Comparison of ENCODE assay signal across 8 cellular contexts in genomic region chr9:126411225-126411947, GRCh38.
DNase-seq lines count a peak whose midpoint lies in the region; ATAC-seq lines count a peak whose summit lies in the region.

No MANE protein-coding gene starts in this region.

- peaks cover 27% of the 10 kb centered on the region for H3K4me1 Mint-ChIP-seq in activated CD4-positive, alpha-beta memory T cell treated with anti-CD3 and anti-CD28 coated beads for 36 hours (ENCODE audit: low read depth)

- H3K9me3 Mint-ChIP-seq in activated CD4-positive, alpha-beta memory T cell treated with anti-CD3 and anti-CD28 coated beads for 36 hours, result no peaks in the 10 kb centered on the region

- no peaks in the 10 kb centered on the region for H3K27me3 Mint-ChIP-seq in activated CD4-positive, alpha-beta memory T cell treated with anti-CD3 and anti-CD28 coated beads for 36 hours

- DNase-seq in stimulated activated CD4-positive, alpha-beta T cell treated with anti-CD3 and anti-CD28 coated beads, Interleukin-15, amount 100 ng/mL, for 24 hours, result peak; percentile 36
- DNase-seq in stimulated activated CD4-positive, alpha-beta T cell treated with anti-CD3 and anti-CD28 coated beads, Interleukin-4, amount 100 ng/mL, for 1 hour, result no peak
- peak; percentile 56 for DNase-seq in activated CD4-positive, alpha-beta memory T cell treated with anti-CD3 and anti-CD28 coated beads for 36 hours
- DNase-seq in stimulated activated naive CD8-positive, alpha-beta T cell treated with anti-CD3 and anti-CD28 coated beads, Interleukin-15, Interleukin-2, amounts not matched to agents 100 U/mL and 50 U/mL, for 24 hours, result no peak
- DNase-seq in RKO (ENCODE audit: low spot score) (no peak), NCI-H2171 (lab: John Stamatoyannopoulos, UW) (no peak)
- DNase-seq in effector CD8-positive, alpha-beta T cell (lab: John Stamatoyannopoulos, UW), result no peak

- no peaks in the 10 kb centered on the region for H3K36me3 Mint-ChIP-seq in activated CD4-positive, alpha-beta memory T cell treated with anti-CD3 and anti-CD28 coated beads for 36 hours

- peak; percentile 60 for ATAC-seq in HG03095 (IDR thresholded peaks at IDR 0.05; ENCODE audit: unreplicated experiment)
- peak; percentile 85 for ATAC-seq in stimulated activated naive CD8-positive, alpha-beta T cell treated with anti-CD3 and anti-CD28 coated beads, Interleukin-15, Interleukin-2, amounts not matched to agents 100 U/mL and 50 U/mL, for 24 hours

- H3K4me3 Mint-ChIP-seq in activated CD4-positive, alpha-beta memory T cell treated with anti-CD3 and anti-CD28 coated beads for 36 hours, result peak overlapping the region; percentile 42

- POLR2A ChIA-PET in activated CD4-positive, alpha-beta memory T cell treated with anti-CD3 and anti-CD28 coated beads for 36 hours (lab: Charles Lee), result no interaction called here

- peak overlapping the region; percentile 61 for H3K27ac Mint-ChIP-seq in activated CD4-positive, alpha-beta memory T cell treated with anti-CD3 and anti-CD28 coated beads for 36 hours

- CTCF ChIA-PET in activated CD4-positive, alpha-beta memory T cell treated with anti-CD3 and anti-CD28 coated beads for 36 hours (lab: Charles Lee), result interaction anchor here (0.9 to 2.6 kb wide), 4 partner anchors 13 to 80 kb away, joined by 3 to 19 read pairs (median 5); no protein-coding TSS in a partner anchor

- intact Hi-C loops in activated CD4-positive, alpha-beta memory T cell treated with anti-CD3 and anti-CD28 coated beads for 36 hours (cut with micrococcal nuclease), result loop anchor here (2.0 kb wide), 1 partner anchor 15 kb away; no protein-coding TSS in a partner anchor

Comparison
In these comparisons a context has a peak if more than half of its experiments do, and no peak if none do; other contexts are left out.
1. DNase-seq: peak in stimulated activated CD4-positive, alpha-beta T cell treated with anti-CD3 and anti-CD28 coated beads, Interleukin-15, amount 100 ng/mL, for 24 hours (single experiment) and activated CD4-positive, alpha-beta memory T cell treated with anti-CD3 and anti-CD28 coated beads for 36 hours (single experiment); none in stimulated activated CD4-positive, alpha-beta T cell treated with anti-CD3 and anti-CD28 coated beads, Interleukin-4, amount 100 ng/mL, for 1 hour (single experiment), stimulated activated naive CD8-positive, alpha-beta T cell treated with anti-CD3 and anti-CD28 coated beads, Interleukin-15, Interleukin-2, amounts not matched to agents 100 U/mL and 50 U/mL, for 24 hours (single experiment), RKO (single experiment), NCI-H2171 (single experiment) and effector CD8-positive, alpha-beta T cell (single experiment).